ENCODE assay signal across 17 cellular contexts in the genomic region with DNA sequence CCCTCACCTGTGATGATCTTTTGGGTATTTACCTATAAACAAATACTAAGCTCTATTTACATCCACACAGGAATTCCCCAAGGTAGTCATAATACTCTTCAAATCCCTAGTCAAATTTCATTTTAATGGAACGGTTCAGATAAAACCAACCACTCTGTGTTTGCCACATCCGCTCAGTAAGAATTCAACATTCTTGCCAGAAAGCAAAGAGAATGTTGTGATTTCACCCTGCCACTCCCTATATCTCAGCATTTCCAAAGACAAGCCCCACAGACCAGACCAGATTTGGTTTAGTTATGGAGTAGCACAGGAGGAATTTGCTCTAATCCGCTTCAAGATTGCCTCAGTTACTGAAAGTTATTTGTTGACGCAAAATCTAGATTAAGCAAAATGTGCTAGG.
DNase-seq lines count a peak whose midpoint lies in the region; FAIRE-seq and TF ChIP-seq lines count a peak whose summit lies in the region.
"Had no signal": no experiment of that assay in that cellular context is flagged by ENCODE, and none has a peak within 500 bp of the region (broad histone marks: within the 10 kb centered on the region; RNA-seq: fewer than 3 reads in every experiment).

No MANE protein-coding gene starts in this region.

- H3K9me3 ChIP-seq in breast epithelium (no peaks in the 10 kb centered on the region), suprapubic skin (no peaks in the 10 kb centered on the region)
- H3K9me3 ChIP-seq: gastrocnemius medialis, Peyer's patch, spleen, transverse colon had no signal

- no peak overlapping the region for H3K27ac ChIP-seq in breast epithelium
- no peak overlapping the region for H3K27ac ChIP-seq in suprapubic skin
- H3K27ac ChIP-seq: 22Rv1, gastrocnemius medialis, Peyer's patch, spleen, transverse colon had no signal

- CTCF ChIA-PET in MCF 10A (lab: Yijun Ruan, JAX) = interaction anchor here (0.6 to 1.1 kb wide), 6 partner anchors 23 to 250 kb away, joined by 3 to 5 read pairs (median 3); no protein-coding TSS in a partner anchor

- POLR2A ChIA-PET in MCF 10A (lab: Yijun Ruan, JAX) = interaction anchor here (0.6 to 4.4 kb wide), 16 partner anchors 11 to 168 kb away, joined by 3 to 45 read pairs (median 4); no protein-coding TSS in a partner anchor

- no peaks in the 10 kb centered on the region for H3K9me3 Mint-ChIP-seq in MCF 10A (ENCODE audit: unreplicated experiment)

- H3K27me3 ChIP-seq in breast epithelium (no peaks in the 10 kb centered on the region), suprapubic skin (no peaks in the 10 kb centered on the region)
- H3K27me3 ChIP-seq: gastrocnemius medialis, Peyer's patch, spleen, transverse colon had no signal

- peak overlapping the region; percentile 50 for H3K4me3 Mint-ChIP-seq in MCF 10A (ENCODE audit: unreplicated experiment)

- no peak for TF ChIP-seq POLR2A in breast epithelium (IDR thresholded peaks at IDR 0.05)
- TF ChIP-seq POLR2A in suprapubic skin (IDR thresholded peaks at IDR 0.05) = no peak

- H3K4me1 Mint-ChIP-seq in MCF 10A (ENCODE audit: insufficient read depth, unreplicated experiment) = peaks cover 57% of the 10 kb centered on the region

- peak; percentile 80 for DNase-seq in MCF 10A (ENCODE audit: unreplicated experiment)
- DNase-seq in breast epithelium (ENCODE audit: low spot score in 2 of 2) = no peak
- peak; percentile 88 for DNase-seq in astrocyte of the hippocampus (ENCODE audit: low read depth, low spot score)
- DNase-seq in glomerular visceral epithelial cell (ENCODE audit: extremely low spot score) = peak; percentile 72
- peak; percentile 71 for DNase-seq in urothelium cell line (ENCODE audit: low spot score)
- no peak for DNase-seq in suprapubic skin (ENCODE audit: low spot score in 2 of 2)
- DNase-seq in globus pallidus (ENCODE audit: low spot score) = no peak
- no peak for DNase-seq in NCI-H2196 (lab: John Stamatoyannopoulos, UW; ENCODE audit: unreplicated experiment)
- DNase-seq: activated CD8-positive, alpha-beta memory T cell treated with anti-CD3 and anti-CD28 coated beads for 24 hours; activated gamma-delta T cell treated with Interleukin-2 at 50 U/mL for 16 hours; gastrocnemius medialis; left cardiac atrium; NCI-H446 treated with DMSO at 0.1 percent for 48 hours; Peyer's patch; spleen; transverse colon had no signal

- TF ChIP-seq CTCF in MCF 10A (IDR thresholded peaks at IDR 0.05; ENCODE audit: unreplicated experiment) = no peak
- TF ChIP-seq CTCF in breast epithelium (IDR thresholded peaks at IDR 0.05) = no peak
- TF ChIP-seq CTCF in suprapubic skin (IDR thresholded peaks at IDR 0.05) = no peak

- H3K36me3 Mint-ChIP-seq in MCF 10A (ENCODE audit: insufficient read depth, unreplicated experiment) = peaks cover 13% of the 10 kb centered on the region

- H3K4me1 ChIP-seq in breast epithelium (no peaks in the 10 kb centered on the region), suprapubic skin (peaks cover 18% of the 10 kb centered on the region)
- H3K4me1 ChIP-seq: Peyer's patch, spleen had no signal

- FAIRE-seq in urothelium cell line (lab: Jason Lieb, UNC) = peak; percentile 27

- H3K36me3 ChIP-seq in breast epithelium (no peaks in the 10 kb centered on the region), suprapubic skin (no peaks in the 10 kb centered on the region)
- H3K36me3 ChIP-seq: gastrocnemius medialis, Peyer's patch, spleen, transverse colon had no signal

- TF ChIP-seq EP300 in suprapubic skin (IDR thresholded peaks at IDR 0.05) = no peak

- H3K4me3 ChIP-seq in breast epithelium (no peak overlapping the region), suprapubic skin (no peak overlapping the region)
- H3K4me3 ChIP-seq: gastrocnemius medialis, Peyer's patch, spleen, transverse colon had no signal

- 43% methylated on average over 4 of the region's 4 CpGs for WGBS in suprapubic skin

- H3K27me3 Mint-ChIP-seq in MCF 10A (ENCODE audit: insufficient read depth, unreplicated experiment) = no peaks in the 10 kb centered on the region

- BruUV-seq in MCF 10A (replicated peaks; lab: Mats Ljungman, UMichigan) = no TSS peak

- peak overlapping the region; percentile 97 for H3K27ac Mint-ChIP-seq in MCF 10A (ENCODE audit: low read depth, unreplicated experiment)

- intact Hi-C loops in MCF 10A (cut with micrococcal nuclease) (loop anchor here (1.0 kb wide), 1 partner anchor 45 kb away; no protein-coding TSS in a partner anchor), breast epithelium (cut with DNase I; ENCODE audit: low total_unique reads) (loop anchor here (2.0 kb wide), 1 partner anchor 111 kb away; no protein-coding TSS in a partner anchor)

Comparison
In these comparisons a context has a peak if more than half of its experiments do, and no peak if none do; other contexts are left out.
1. DNase-seq: peak in MCF 10A (single experiment), astrocyte of the hippocampus (single experiment), glomerular visceral epithelial cell (single experiment) and urothelium cell line (single experiment); none in breast epithelium (0 of 2), suprapubic skin (0 of 2), globus pallidus (single experiment) and NCI-H2196 (single experiment).